ENCODE assay signal across 9 cellular contexts in the genomic region with DNA sequence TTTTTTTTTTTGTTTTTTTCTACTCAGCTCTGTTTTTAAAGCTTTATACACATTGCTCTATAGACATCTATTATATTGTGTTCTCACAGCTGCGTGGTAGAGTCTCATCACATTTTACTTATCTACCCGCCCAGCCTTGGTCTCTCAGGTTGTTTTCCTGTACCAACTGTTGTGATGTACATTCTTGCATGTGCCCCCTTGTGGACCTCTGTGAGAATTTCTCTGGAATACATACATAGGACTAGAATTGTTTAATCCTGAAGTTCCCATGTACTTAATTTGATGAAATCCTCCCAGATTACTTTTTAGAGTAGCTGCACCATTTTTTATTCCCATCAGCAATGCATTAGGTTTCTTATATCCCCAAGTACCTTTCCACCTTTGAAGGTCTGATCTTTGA. TPM values are rescaled to one million over a fixed set of nuclear protein-coding genes. Genes with fewer than 3 reads are reported as not detected.
DNase-seq lines count a peak whose midpoint lies in the region; ATAC-seq and TF ChIP-seq lines count a peak whose summit lies in the region.
"Had no signal": no experiment of that assay in that cellular context is flagged by ENCODE, and none has a peak within 500 bp of the region (broad histone marks: within the 10 kb centered on the region; RNA-seq: fewer than 3 reads in every experiment).

No MANE protein-coding gene starts in this region.

- no peaks in the 10 kb centered on the region for H3K27me3 ChIP-seq in cardiac muscle cell

- DNase-seq in cardiac muscle cell (ENCODE audit: low read depth in 1 of 2, low spot score in 1 of 2) (peak; percentile 72 to 73), Right ventricle myocardium inferior (ENCODE audit: missing footprints) (no peak), MV-4-11 (lab: John Stamatoyannopoulos, UW) (peak; percentile 25), GF-D8 (lab: John Stamatoyannopoulos, UW) (no peak)
- DNase-seq in stimulated activated CD8-positive, alpha-beta memory T cell treated with anti-CD3 and anti-CD28 coated beads, Interleukin-4, amount 100 ng/mL, for 48 hours, result no peak
- no peak for DNase-seq in stimulated activated CD4-positive, alpha-beta T cell treated with anti-CD3 and anti-CD28 coated beads, Interleukin-4, amount 100 ng/mL, for 1 hour

- H3K27ac Mint-ChIP-seq in brain, result no peak overlapping the region
- H3K27ac Mint-ChIP-seq in nephron, result no peak overlapping the region
- H3K27ac Mint-ChIP-seq: activated naive CD8-positive, alpha-beta T cell had no signal

- no peaks in the 10 kb centered on the region for H3K27me3 Mint-ChIP-seq in brain
- peaks cover 5% of the 10 kb centered on the region for H3K27me3 Mint-ChIP-seq in nephron (ENCODE audit: low read depth)
- H3K27me3 Mint-ChIP-seq: activated naive CD8-positive, alpha-beta T cell had no signal

- no peaks in the 10 kb centered on the region for H3K9me3 ChIP-seq in cardiac muscle cell (ENCODE audit: low read depth)

- no peak overlapping the region for H3K4me3 Mint-ChIP-seq in brain
- no peak overlapping the region for H3K4me3 Mint-ChIP-seq in nephron
- H3K4me3 Mint-ChIP-seq: activated naive CD8-positive, alpha-beta T cell had no signal

- no peak overlapping the region for H3K4me3 ChIP-seq in cardiac muscle cell

- no peaks in the 10 kb centered on the region for H3K36me3 ChIP-seq in cardiac muscle cell

- no peak for ATAC-seq in Right ventricle myocardium inferior

- TF ChIP-seq CTCF in cardiac muscle cell (IDR thresholded peaks at IDR 0.05; ENCODE audit: low read depth, low read length), result peak; percentile 67
- TF ChIP-seq CTCF in brain (conservative IDR thresholded peaks at IDR 0.05), result peak; percentile 62 to 72
- TF ChIP-seq CTCF in nephron (IDR thresholded peaks at IDR 0.05; ENCODE audit: unreplicated experiment in 3 of 3), result peak in 2 of 3 experiments; percentile 37 to 61

- intact Hi-C loops in Right ventricle myocardium inferior (cut with DNase I), result loop anchor here (5.0 kb wide), 1 partner anchor 280 kb away; no protein-coding TSS in a partner anchor

- H3K36me3 Mint-ChIP-seq in brain, result no peaks in the 10 kb centered on the region
- H3K36me3 Mint-ChIP-seq in nephron (ENCODE audit: low read depth), result no peaks in the 10 kb centered on the region
- H3K36me3 Mint-ChIP-seq: activated naive CD8-positive, alpha-beta T cell had no signal

- no peaks in the 10 kb centered on the region for H3K4me1 Mint-ChIP-seq in brain
- peaks cover 4% of the 10 kb centered on the region for H3K4me1 Mint-ChIP-seq in nephron

- H3K4me1 ChIP-seq in cardiac muscle cell (ENCODE audit: low read depth), result no peaks in the 10 kb centered on the region

- H3K9me3 Mint-ChIP-seq in brain (no peaks in the 10 kb centered on the region), nephron (no peaks in the 10 kb centered on the region)

- no peak overlapping the region for H3K27ac ChIP-seq in cardiac muscle cell

RNA-seq across cellular contexts. Expression of gene TINAG, which starts 40.4 kb away (rescaled TPM):
- total RNA-seq in cardiac muscle cell (not detected in 2 replicates), Right ventricle myocardium inferior (not detected)
- polyA plus RNA-seq in cardiac muscle cell (not detected in 2 replicates), brain (ENCODE audit: insufficient read depth, low read depth, low replicate concordance) (not detected)

Comparison
In these comparisons a context has a peak if more than half of its experiments do, and no peak if none do; other contexts are left out.
1. DNase-seq: peak in cardiac muscle cell (2 of 2) and MV-4-11 (single experiment); none in Right ventricle myocardium inferior (single experiment), stimulated activated CD8-positive, alpha-beta memory T cell treated with anti-CD3 and anti-CD28 coated beads, Interleukin-4, amount 100 ng/mL, for 48 hours (single experiment), GF-D8 (single experiment) and stimulated activated CD4-positive, alpha-beta T cell treated with anti-CD3 and anti-CD28 coated beads, Interleukin-4, amount 100 ng/mL, for 1 hour (single experiment).
2. Peak in every context shown above with its lines, with median percentiles within 50 percentile points of each other: CTCF ChIP-seq.